ENCODE assay signal across 20 cellular contexts in the genomic region with DNA sequence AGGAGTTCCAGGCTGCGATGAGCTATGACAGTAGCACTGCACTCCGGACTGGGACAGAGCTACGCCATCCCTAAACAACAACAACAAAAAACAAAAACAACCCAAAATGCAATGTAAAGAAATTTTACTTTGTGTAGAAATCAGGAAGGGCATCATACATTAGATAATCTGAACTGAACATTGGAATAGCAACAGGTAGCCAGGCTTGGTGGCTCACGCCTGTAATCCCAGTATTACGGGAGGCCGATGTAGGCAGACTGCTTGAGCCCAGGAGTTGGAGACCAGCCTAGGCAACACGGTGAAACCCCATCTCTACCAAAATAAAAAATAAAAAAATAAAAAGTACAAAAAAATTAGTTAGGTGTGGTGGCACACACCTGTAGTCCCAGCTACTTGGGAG. TPM values are rescaled to one million over a fixed set of nuclear protein-coding genes. Genes with fewer than 3 reads are reported as not detected.
DNase-seq lines count a peak whose midpoint lies in the region; ATAC-seq and TF ChIP-seq lines count a peak whose summit lies in the region.
"Had no signal": no experiment of that assay in that cellular context is flagged by ENCODE, and none has a peak within 500 bp of the region (broad histone marks: within the 10 kb centered on the region; RNA-seq: fewer than 3 reads in every experiment).

No MANE protein-coding gene starts in this region.

- H3K27me3 ChIP-seq in GM23248 (replicated peaks; ENCODE audit: insufficient read depth) (no peaks in the 10 kb centered on the region), neural progenitor cell (no peaks in the 10 kb centered on the region), mesendoderm (ENCODE audit: insufficient read depth, low read length, poor library complexity) (no peaks in the 10 kb centered on the region)
- H3K27me3 ChIP-seq: neutrophil, thyroid gland had no signal

- peaks cover 10% of the 10 kb centered on the region for H3K79me1 ChIP-seq in mesendoderm (ENCODE audit: low read length)

- peak overlapping the region; percentile 54 for H3K4me3 Mint-ChIP-seq in activated T-cell treated with anti-CD3 and anti-CD28 coated beads, Interleukin-2, amount 50 U/mL, for 4 hours
- peak overlapping the region; percentile 90 for H3K4me3 Mint-ChIP-seq in activated T-helper 1 cell treated with anti-CD3 and anti-CD28 coated beads, Interleukin-12 subunit alpha, Interleukin-12 subunit beta, Interleukin-2, Interleukin-4 antibody, amounts not matched to agents 30 ng/mL and 10 ng/mL and 1 ng/mL, durations not matched to agents 14 hours and 24 hours and 36 hours
- peak overlapping the region; percentile 70 for H3K4me3 Mint-ChIP-seq in neural progenitor cell

- in situ Hi-C loops in GM23248 (cut with MboI): no loop called here

- H3K9me3 ChIP-seq in GM23248 (ENCODE audit: low read depth): no peaks in the 10 kb centered on the region
- no peaks in the 10 kb centered on the region for H3K9me3 ChIP-seq in neural progenitor cell (ENCODE audit: low read depth)
- H3K9me3 ChIP-seq: neutrophil, thyroid gland had no signal

- H2AFZ ChIP-seq in GM23248 (no peak overlapping the region), neural progenitor cell (replicated peaks) (no peak overlapping the region)

- peaks cover 12% of the 10 kb centered on the region for H3K4me1 ChIP-seq in GM23248 (ENCODE audit: insufficient read depth)
- peaks cover 20% of the 10 kb centered on the region for H3K4me1 ChIP-seq in neural progenitor cell
- no peaks in the 10 kb centered on the region for H3K4me1 ChIP-seq in mesendoderm (ENCODE audit: control insufficient read depth, low read depth, low read length)

- H3K56ac ChIP-seq in mesendoderm (ENCODE audit: low read length): no peak overlapping the region

- no peak overlapping the region for H2AK5ac ChIP-seq in mesendoderm (ENCODE audit: low read length)

- DNase-seq in activated T-cell treated with anti-CD3 and anti-CD28 coated beads, Interleukin-2, amount 50 U/mL, for 4 hours: no peak
- DNase-seq in activated T-cell treated with anti-CD3 and anti-CD28 coated beads for 4 hours (no peak), GM23248 (no peak), neural progenitor cell (ENCODE audit: low spot score) (no peak), mesendoderm (no peak), iPS-NIHi7 (ENCODE audit: extremely low spot score) (no peak), HK-2 (ENCODE audit: unreplicated experiment) (no peak)
- no peak for DNase-seq in activated T-helper 1 cell treated with anti-CD3 and anti-CD28 coated beads, Interleukin-12 subunit alpha, Interleukin-12 subunit beta, Interleukin-2, Interleukin-4 antibody, amounts not matched to agents 30 ng/mL and 10 ng/mL and 1 ng/mL, durations not matched to agents 14 hours and 24 hours and 36 hours (ENCODE audit: low spot score)
- DNase-seq: activated CD8-positive, alpha-beta memory T cell treated with anti-CD3 and anti-CD28 coated beads, Interleukin-2, amount 50 U/mL, for 4 hours; activated naive CD4-positive, alpha-beta T cell treated with anti-CD3 and anti-CD28 coated beads, Interleukin-2, amount 50 U/mL, for 16 hours; H7; NCI-H1105; NCI-H2171; NCI-H526 treated with DMSO at 0.1 percent for 48 hours; retina; thyroid gland had no signal

- no peaks in the 10 kb centered on the region for H4K20me1 ChIP-seq in GM23248 (ENCODE audit: insufficient read depth)
- no peaks in the 10 kb centered on the region for H4K20me1 ChIP-seq in neural progenitor cell (ENCODE audit: low read depth)

- no peak overlapping the region for H2BK120ac ChIP-seq in mesendoderm (ENCODE audit: low read depth, low read length)

- H3K27ac ChIP-seq in GM23248 (no peak overlapping the region), neural progenitor cell (no peak overlapping the region), mesendoderm (ENCODE audit: low read depth, low read length) (no peak overlapping the region)
- H3K27ac ChIP-seq: coronary artery, neutrophil, thyroid gland had no signal

- no peak overlapping the region for H2BK5ac ChIP-seq in mesendoderm (ENCODE audit: low read length)

- peaks cover 5% of the 10 kb centered on the region; the same call in 1 of the 2 replicates for H3K36me3 ChIP-seq in GM23248 (ENCODE audit: low read depth)
- no peaks in the 10 kb centered on the region for H3K36me3 ChIP-seq in neural progenitor cell
- peaks cover 3% of the 10 kb centered on the region for H3K36me3 ChIP-seq in mesendoderm (ENCODE audit: control insufficient read depth, insufficient read depth, low read length)
- H3K36me3 ChIP-seq: neutrophil, thyroid gland had no signal

- no peaks in the 10 kb centered on the region for H3F3A ChIP-seq in GM23248 (ENCODE audit: insufficient read depth)
- H3F3A ChIP-seq in neural progenitor cell (ENCODE audit: low read depth): peaks cover 11% of the 10 kb centered on the region

- H3K18ac ChIP-seq in mesendoderm (ENCODE audit: low read length): no peak overlapping the region

- H3K4me3 ChIP-seq in GM23248 (no peak overlapping the region), neural progenitor cell (no peak overlapping the region), mesendoderm (ENCODE audit: low read length) (no peak overlapping the region)

- H4K5ac ChIP-seq in mesendoderm (ENCODE audit: low read length): no peak overlapping the region

- H3K36me3 Mint-ChIP-seq in activated T-cell treated with anti-CD3 and anti-CD28 coated beads, Interleukin-2, amount 50 U/mL, for 4 hours (ENCODE audit: insufficient read depth): peaks cover 18% of the 10 kb centered on the region
- H3K36me3 Mint-ChIP-seq in activated T-helper 1 cell treated with anti-CD3 and anti-CD28 coated beads, Interleukin-12 subunit alpha, Interleukin-12 subunit beta, Interleukin-2, Interleukin-4 antibody, amounts not matched to agents 30 ng/mL and 10 ng/mL and 1 ng/mL, durations not matched to agents 14 hours and 24 hours and 36 hours (ENCODE audit: low read depth): peaks cover 17% of the 10 kb centered on the region
- H3K36me3 Mint-ChIP-seq in neural progenitor cell: peaks cover 4% of the 10 kb centered on the region

- H3K9ac ChIP-seq in GM23248 (0 out of 2 replicates have a peak overlapping the region, but pooled peaks have one; percentile 93), neural progenitor cell (no peak overlapping the region), mesendoderm (ENCODE audit: low read length) (no peak overlapping the region)

- no peak overlapping the region for H3K4ac ChIP-seq in mesendoderm (ENCODE audit: low read depth, low read length)

- no peak overlapping the region for H3K27ac Mint-ChIP-seq in activated T-helper 1 cell treated with anti-CD3 and anti-CD28 coated beads, Interleukin-12 subunit alpha, Interleukin-12 subunit beta, Interleukin-2, Interleukin-4 antibody, amounts not matched to agents 30 ng/mL and 10 ng/mL and 1 ng/mL, durations not matched to agents 14 hours and 24 hours and 36 hours
- H3K27ac Mint-ChIP-seq in neural progenitor cell: no peak overlapping the region

- no peaks in the 10 kb centered on the region for H3K9me3 Mint-ChIP-seq in activated T-cell treated with anti-CD3 and anti-CD28 coated beads, Interleukin-2, amount 50 U/mL, for 4 hours
- no peaks in the 10 kb centered on the region for H3K9me3 Mint-ChIP-seq in activated T-helper 1 cell treated with anti-CD3 and anti-CD28 coated beads, Interleukin-12 subunit alpha, Interleukin-12 subunit beta, Interleukin-2, Interleukin-4 antibody, amounts not matched to agents 30 ng/mL and 10 ng/mL and 1 ng/mL, durations not matched to agents 14 hours and 24 hours and 36 hours
- H3K9me3 Mint-ChIP-seq in neural progenitor cell: no peaks in the 10 kb centered on the region

- no peak for ATAC-seq in activated T-cell treated with anti-CD3 and anti-CD28 coated beads, Interleukin-2, amount 50 U/mL, for 4 hours
- ATAC-seq: activated CD4-positive, CD25-positive, alpha-beta regulatory T cell treated with anti-CD3 and anti-CD28 coated beads, Interleukin-2, amount 50 U/mL, for 24 hours; Right ventricle myocardium inferior had no signal

- peaks cover 83% of the 10 kb centered on the region for H3K79me2 ChIP-seq in GM23248 (ENCODE audit: insufficient read depth)
- H3K79me2 ChIP-seq in neural progenitor cell (ENCODE audit: low read depth): peaks cover 59% of the 10 kb centered on the region
- H3K79me2 ChIP-seq in mesendoderm (ENCODE audit: control insufficient read depth, insufficient read depth, low read length): peaks cover 34% of the 10 kb centered on the region

- no peak for TF ChIP-seq CTCF in neural progenitor cell (IDR thresholded peaks at IDR 0.05)

- H3K4me2 ChIP-seq in GM23248 (ENCODE audit: unreplicated experiment): no peak overlapping the region
- no peak overlapping the region for H3K4me2 ChIP-seq in neural progenitor cell
- H3K4me2 ChIP-seq in mesendoderm (ENCODE audit: low read length): no peak overlapping the region

- H3K23ac ChIP-seq in mesendoderm (ENCODE audit: low read length): no peak overlapping the region

- H3K9me2 ChIP-seq in GM23248 (ENCODE audit: insufficient read depth): no peaks in the 10 kb centered on the region

- H3K27me3 Mint-ChIP-seq in activated T-cell treated with anti-CD3 and anti-CD28 coated beads, Interleukin-2, amount 50 U/mL, for 4 hours (ENCODE audit: low read depth): no peaks in the 10 kb centered on the region
- H3K27me3 Mint-ChIP-seq in activated T-helper 1 cell treated with anti-CD3 and anti-CD28 coated beads, Interleukin-12 subunit alpha, Interleukin-12 subunit beta, Interleukin-2, Interleukin-4 antibody, amounts not matched to agents 30 ng/mL and 10 ng/mL and 1 ng/mL, durations not matched to agents 14 hours and 24 hours and 36 hours (ENCODE audit: insufficient read depth): no peaks in the 10 kb centered on the region
- H3K27me3 Mint-ChIP-seq in neural progenitor cell (ENCODE audit: insufficient read depth, low read depth): no peaks in the 10 kb centered on the region

- H4K8ac ChIP-seq in mesendoderm (ENCODE audit: low read depth, low read length): no peak overlapping the region

- 91% methylated on average over 7 of the region's 7 CpGs for WGBS in GM23248 (ENCODE audit: low coverage in 1 of 2, low lambda C conversion rate in 2 of 2, missing lambda C conversion rate in 2 of 2), 2 experiments
- no CpG with 5 or more reads among the region's 7 CpGs for WGBS in mesendoderm (ENCODE audit: extremely low coverage, insufficient coverage, low lambda C conversion rate)

- no peak overlapping the region for H2BK15ac ChIP-seq in mesendoderm (replicated peaks; ENCODE audit: low read depth)

- intact Hi-C loops in activated T-helper 1 cell treated with anti-CD3 and anti-CD28 coated beads, Interleukin-12 subunit alpha, Interleukin-12 subunit beta, Interleukin-2, Interleukin-4 antibody, amounts not matched to agents 30 ng/mL and 10 ng/mL and 1 ng/mL, durations not matched to agents 14 hours and 24 hours and 36 hours (cut with micrococcal nuclease): loop anchor here (5.0 kb wide), 1 partner anchor 47 kb away; no protein-coding TSS in a partner anchor

- H3K4me1 Mint-ChIP-seq in activated T-cell treated with anti-CD3 and anti-CD28 coated beads, Interleukin-2, amount 50 U/mL, for 4 hours (ENCODE audit: low read depth): peaks cover 52% of the 10 kb centered on the region
- H3K4me1 Mint-ChIP-seq in activated T-helper 1 cell treated with anti-CD3 and anti-CD28 coated beads, Interleukin-12 subunit alpha, Interleukin-12 subunit beta, Interleukin-2, Interleukin-4 antibody, amounts not matched to agents 30 ng/mL and 10 ng/mL and 1 ng/mL, durations not matched to agents 14 hours and 24 hours and 36 hours (ENCODE audit: low read depth): peaks cover 52% of the 10 kb centered on the region
- H3K4me1 Mint-ChIP-seq in neural progenitor cell: peaks cover 21% of the 10 kb centered on the region

RNA-seq across cellular contexts. Expression of gene PNO1, which starts 2.1 kb away (rescaled TPM):
- total RNA-seq in activated T-cell treated with anti-CD3 and anti-CD28 coated beads, Interleukin-2, amount 50 U/mL, for 4 hours: 10 to 100 TPM; 65.8 to 73.7 (median 72.4) TPM
- total RNA-seq in GM23248 (2014; rRNA removed; shearing (Covaris generic)): 12.6 and 14.5 TPM in 2 replicates
- 22.5 and 23.3 TPM in 2 replicates for polyA plus RNA-seq in GM23248 (2016; fragmentation: Nextera tagmentation; extraction: Ambion mirVana)
- total RNA-seq in activated T-helper 1 cell treated with anti-CD3 and anti-CD28 coated beads, Interleukin-12 subunit alpha, Interleukin-12 subunit beta, Interleukin-2, Interleukin-4 antibody, amounts not matched to agents 30 ng/mL and 10 ng/mL and 1 ng/mL, durations not matched to agents 14 hours and 24 hours and 36 hours: 31.3 and 33.4 TPM in 2 replicates
- total RNA-seq in neural progenitor cell (ENCODE audit: low replicate concordance): 14.6 and 20.6 TPM in 2 replicates
- polyA plus RNA-seq in mesendoderm (2013, experiment 1 of 2): 45.3 TPM
- polyA plus RNA-seq in mesendoderm (2013, experiment 2 of 2): 46.6 TPM
